Comparison of ENCODE assay signal across 20 cellular contexts in genomic region chr7:26216044-26216443, GRCh38.
"Had no signal": no experiment of that assay in that cellular context is flagged by ENCODE, and none has a peak within 500 bp of the region (broad histone marks: within the 10 kb centered on the region; RNA-seq: fewer than 3 reads in every experiment).

No MANE protein-coding gene starts in this region.

- H3K27me3 Mint-ChIP-seq: activated B cell treated with CpG ODN at 0.5 μM for 24 hours; activated CD4-positive, alpha-beta T cell treated with anti-CD3 and anti-CD28 coated beads, Interleukin-2, amount 10 ng/mL, durations not matched to agents 24 days and 14 days; activated naive CD8-positive, alpha-beta T cell; activated T-cell treated with anti-CD3 and anti-CD28 coated beads, Interleukin-2, amount 50 U/mL, for 24 hours had no signal

- H3K27ac Mint-ChIP-seq: activated B cell treated with CpG ODN at 0.5 μM for 24 hours; activated CD4-positive, alpha-beta T cell treated with anti-CD3 and anti-CD28 coated beads, Interleukin-2, amount 10 ng/mL, durations not matched to agents 24 days and 14 days; activated naive CD8-positive, alpha-beta T cell; nephron progenitor cell had no signal

- H3K27ac ChIP-seq: body of pancreas, colonic mucosa, prostate gland, stomach, testis, upper lobe of left lung had no signal

- H3K4me3 ChIP-seq: body of pancreas, colonic mucosa, prostate gland, smooth muscle cell, stomach, testis, upper lobe of left lung had no signal

- H3K4me1 Mint-ChIP-seq: nephron progenitor cell had no signal

- H3K9me3 ChIP-seq: body of pancreas, colonic mucosa, prostate gland, stomach, testis, upper lobe of left lung had no signal

- H3K27me3 ChIP-seq: body of pancreas, colonic mucosa, stomach, testis, upper lobe of left lung had no signal

- H3K36me3 ChIP-seq: colonic mucosa, prostate gland had no signal

- H3K9me3 Mint-ChIP-seq: activated B cell treated with CpG ODN at 0.5 μM for 24 hours; activated CD4-positive, alpha-beta T cell treated with anti-CD3 and anti-CD28 coated beads, Interleukin-2, amount 10 ng/mL, durations not matched to agents 24 days and 14 days; activated T-cell treated with anti-CD3 and anti-CD28 coated beads, Interleukin-2, amount 50 U/mL, for 24 hours; nephron progenitor cell had no signal

- ATAC-seq: body of pancreas, esophagus mucosa, right cardiac atrium had no signal

- H3K4me3 Mint-ChIP-seq: activated B cell treated with CpG ODN at 0.5 μM for 24 hours; activated CD4-positive, alpha-beta T cell treated with anti-CD3 and anti-CD28 coated beads, Interleukin-2, amount 10 ng/mL, durations not matched to agents 24 days and 14 days; activated naive CD8-positive, alpha-beta T cell; activated T-cell treated with anti-CD3 and anti-CD28 coated beads, Interleukin-2, amount 50 U/mL, for 24 hours; nephron progenitor cell had no signal

- H3K4me1 ChIP-seq: body of pancreas, colonic mucosa, prostate gland, stomach, testis, upper lobe of left lung had no signal

- DNase-seq: activated B cell treated with CpG ODN at 0.5 μM for 24 hours; activated CD4-positive, alpha-beta T cell treated with anti-CD3 and anti-CD28 coated beads, Interleukin-2, amount 10 ng/mL, durations not matched to agents 24 days and 14 days; activated gamma-delta T cell; activated T-cell treated with anti-CD3 and anti-CD28 coated beads, Interleukin-2, amount 50 U/mL, for 24 hours; amygdala; body of pancreas; caudate nucleus; colonic mucosa; hippocampal formation; nephron progenitor cell; occipital lobe; right cardiac atrium; stomach; SW 1271; testis; upper lobe of left lung had no signal
